8 cellular contexts compared by ENCODE assay signal in genomic region chrX:1468250-1468772, GRCh38. TPM values are rescaled to one million over a fixed set of nuclear protein-coding genes. Genes with fewer than 3 reads are reported as not detected.
DNase-seq lines count a peak whose midpoint lies in the region; ATAC-seq lines count a peak whose summit lies in the region.

No MANE protein-coding gene starts in this region.

- peaks cover 33% of the 10 kb centered on the region for H3K36me3 Mint-ChIP-seq in activated CD4-positive, alpha-beta T cell treated with anti-CD3 and anti-CD28 coated beads for 36 hours (ENCODE audit: low read depth)

- CTCF ChIA-PET in activated CD4-positive, alpha-beta T cell treated with anti-CD3 and anti-CD28 coated beads for 36 hours (lab: Charles Lee): no interaction called here

- H3K4me3 Mint-ChIP-seq in activated CD4-positive, alpha-beta T cell treated with anti-CD3 and anti-CD28 coated beads for 36 hours: peak overlapping the region; percentile 54

- POLR2A ChIA-PET in activated CD4-positive, alpha-beta T cell treated with anti-CD3 and anti-CD28 coated beads for 36 hours (lab: Charles Lee): no interaction called here

- intact Hi-C loops in activated CD4-positive, alpha-beta T cell treated with anti-CD3 and anti-CD28 coated beads for 36 hours (cut with DNase I, micrococcal nuclease): loop anchor here (1.0 to 10.0 kb wide), 2 partner anchors 14 to 1226 kb away; partner anchors contain the start of gene CD99 (in 1 of the 2)

- DNase-seq in GDM1 (lab: John Stamatoyannopoulos, UW): peak; percentile 85
- DNase-seq in LHCN-M2 (ENCODE audit: low read depth): peak; percentile 77
- peak; percentile 91 for DNase-seq in activated CD4-positive, alpha-beta T cell treated with anti-CD3 and anti-CD28 coated beads for 36 hours
- DNase-seq in ecto neural progenitor cell (ENCODE audit: low spot score): peak; percentile 46
- peak; percentile 67 for DNase-seq in stimulated activated CD4-positive, alpha-beta T cell treated with anti-CD3 and anti-CD28 coated beads, Interleukin-2, amount 100 ng/mL, for 4 hours (ENCODE audit: low read depth)
- no peak for DNase-seq in NCI-H748 treated with DMSO at 0.1 percent for 48 hours (lab: John Stamatoyannopoulos, UW)
- no peak for DNase-seq in DMS79 (lab: John Stamatoyannopoulos, UW)

- peak overlapping the region; percentile 84 for H3K27ac Mint-ChIP-seq in activated CD4-positive, alpha-beta T cell treated with anti-CD3 and anti-CD28 coated beads for 36 hours

- peak; percentile 40 for ATAC-seq in GM21529 (IDR thresholded peaks at IDR 0.05; ENCODE audit: unreplicated experiment)
- ATAC-seq in activated CD4-positive, alpha-beta T cell treated with anti-CD3 and anti-CD28 coated beads for 36 hours: peak; percentile 75

- H3K9me3 Mint-ChIP-seq in activated CD4-positive, alpha-beta T cell treated with anti-CD3 and anti-CD28 coated beads for 36 hours (ENCODE audit: low read depth): peaks cover 3% of the 10 kb centered on the region

- H3K27me3 Mint-ChIP-seq in activated CD4-positive, alpha-beta T cell treated with anti-CD3 and anti-CD28 coated beads for 36 hours: no peaks in the 10 kb centered on the region

- H3K4me1 Mint-ChIP-seq in activated CD4-positive, alpha-beta T cell treated with anti-CD3 and anti-CD28 coated beads for 36 hours: peaks cover 87% of the 10 kb centered on the region

RNA-seq across cellular contexts. Expression of gene ASMTL, which starts 15.6 kb away (rescaled TPM):
- total RNA-seq in LHCN-M2 (2014; rRNA removed): 11.5 and 15.1 TPM in 2 replicates
- polyA plus RNA-seq in LHCN-M2 (2012): 28.1 TPM
- 10 to 100 TPM; 33.9 to 38.3 TPM for total RNA-seq in activated CD4-positive, alpha-beta T cell treated with anti-CD3 and anti-CD28 coated beads for 36 hours

Comparison
In these comparisons a context has a peak if more than half of its experiments do, and no peak if none do; other contexts are left out.
1. DNase-seq: peak in GDM1 (single experiment), LHCN-M2 (single experiment), activated CD4-positive, alpha-beta T cell treated with anti-CD3 and anti-CD28 coated beads for 36 hours (single experiment), ecto neural progenitor cell (single experiment) and stimulated activated CD4-positive, alpha-beta T cell treated with anti-CD3 and anti-CD28 coated beads, Interleukin-2, amount 100 ng/mL, for 4 hours (single experiment); none in NCI-H748 treated with DMSO at 0.1 percent for 48 hours (single experiment) and DMS79 (single experiment).